Comparison of ENCODE assay signal across 15 cellular contexts in the genomic region with DNA sequence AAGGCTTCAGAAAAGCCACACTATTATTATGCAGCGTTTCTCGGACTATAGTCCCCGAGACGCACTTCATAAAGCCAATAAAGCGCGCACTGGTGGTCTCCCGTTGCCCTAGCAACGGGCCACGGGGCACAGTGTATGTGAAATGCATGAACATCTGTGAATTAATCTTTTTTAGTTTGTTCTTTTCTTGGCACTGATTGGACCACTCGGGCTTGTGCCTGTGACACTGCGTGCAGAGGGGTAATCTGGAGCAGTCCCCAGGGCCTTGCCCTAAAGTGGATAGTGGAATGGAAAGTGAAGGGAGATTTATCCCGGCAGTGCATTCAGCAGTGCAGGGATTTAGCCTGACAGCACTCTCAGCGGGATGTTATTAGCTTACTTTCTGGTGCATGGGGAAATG.
DNase-seq lines count a peak whose midpoint lies in the region; FAIRE-seq and TF ChIP-seq lines count a peak whose summit lies in the region.
"Had no signal": no experiment of that assay in that cellular context is flagged by ENCODE, and none has a peak within 500 bp of the region (broad histone marks: within the 10 kb centered on the region; RNA-seq: fewer than 3 reads in every experiment).

No MANE protein-coding gene starts in this region.

- no peak overlapping the region for H3K4ac ChIP-seq in H9 (ENCODE audit: low read depth, low read length)
- H3K4ac ChIP-seq in trophoblast cell (ENCODE audit: low read depth, low read length) = no peak overlapping the region

- no peak overlapping the region for H3K4me3 ChIP-seq in trophoblast cell (ENCODE audit: low read depth, low read length)

- H3K14ac ChIP-seq in H9 (ENCODE audit: insufficient read depth, low read length) = no peak overlapping the region
- no peak overlapping the region for H3K14ac ChIP-seq in trophoblast cell (ENCODE audit: low read length)

- H3K4me2 ChIP-seq in H9 (ENCODE audit: insufficient read depth, insufficient read length, low read length) (no peak overlapping the region), trophoblast cell (ENCODE audit: low read length) (no peak overlapping the region)
- H3K4me2 ChIP-seq: KMS-11 had no signal

- no peak overlapping the region for H2BK20ac ChIP-seq in H9 (ENCODE audit: low read depth, low read length, poor library complexity, severe bottlenecking)

- H4K91ac ChIP-seq in H9 (ENCODE audit: insufficient read length, low read depth, low read length) (no peak overlapping the region), trophoblast cell (ENCODE audit: low read depth, low read length) (no peak overlapping the region)

- no peaks in the 10 kb centered on the region for H3K9me3 ChIP-seq in H9 (ENCODE audit: control insufficient read depth, low read depth, low read length)
- no peaks in the 10 kb centered on the region for H3K9me3 ChIP-seq in trophoblast cell (ENCODE audit: insufficient read depth, low read depth, low read length)

- no peak overlapping the region for H2AFZ ChIP-seq in H9 (ENCODE audit: low read length)
- H2AFZ ChIP-seq in trophoblast cell (ENCODE audit: insufficient read depth, low read length, poor library complexity) = no peak overlapping the region

- H3T11ph ChIP-seq in H9 (ENCODE audit: low read length) = no peak overlapping the region

- H3K27ac Mint-ChIP-seq in H9 = peak overlapping the region in 2 of 3 experiments; percentile 42 to 78; a peak in 5 of 7 replicates
- H3K27ac Mint-ChIP-seq: activated naive CD4-positive, alpha-beta T cell treated with anti-CD3 and anti-CD28 coated beads, Interleukin-2, amount 50 U/mL, for 24 hours had no signal

- H4K12ac ChIP-seq in trophoblast cell (ENCODE audit: low read depth, low read length) = no peak overlapping the region

- no peaks in the 10 kb centered on the region for H4K20me1 ChIP-seq in H9 (ENCODE audit: control insufficient read depth, insufficient read depth, insufficient read length)

- H2BK12ac ChIP-seq in H9 (ENCODE audit: insufficient read length, low read depth, low read length) (no peak overlapping the region), trophoblast cell (ENCODE audit: low read length) (no peak overlapping the region)

- H3K79me2 ChIP-seq in H9 (ENCODE audit: insufficient read depth, low read length) = no peaks in the 10 kb centered on the region
- H3K79me2 ChIP-seq in trophoblast cell (ENCODE audit: control insufficient read depth, insufficient read depth, low read length, poor library complexity) = peaks cover 2% of the 10 kb centered on the region

- H3K4me1 Mint-ChIP-seq in H9 = peaks cover 57 to 75% of the 10 kb centered on the region in 2 experiments

- FAIRE-seq in HTR-8/SVneo (lab: Jason Lieb, UNC) = no peak

- no peaks in the 10 kb centered on the region for H3K36me3 Mint-ChIP-seq in H9 (ENCODE audit: insufficient read depth in 1 of 3, low read depth in 3 of 3)

- H3K27me3 ChIP-seq in H9 (ENCODE audit: insufficient read depth, low read length) (no peaks in the 10 kb centered on the region), trophoblast cell (ENCODE audit: insufficient read depth, low read length) (no peaks in the 10 kb centered on the region)

- H2BK120ac ChIP-seq in H9 (ENCODE audit: low read depth, low read length, poor library complexity, severe bottlenecking) (no peak overlapping the region), trophoblast cell (ENCODE audit: insufficient read depth, low read length, poor library complexity) (no peak overlapping the region)

- H3K9ac ChIP-seq in H9 (ENCODE audit: extremely low read depth, insufficient read length, low read length) (no peak overlapping the region), trophoblast cell (ENCODE audit: low read length) (no peak overlapping the region)
- H3K9ac ChIP-seq: KMS-11 had no signal

- no peak overlapping the region for H2BK15ac ChIP-seq in H9 (ENCODE audit: low read depth, low read length)

- H3K79me1 ChIP-seq in H9 (ENCODE audit: insufficient read depth, low read depth, low read length, poor library complexity, severe bottlenecking) (no peaks in the 10 kb centered on the region), trophoblast cell (ENCODE audit: low read length) (peaks cover 2% of the 10 kb centered on the region)

- H3K36me3 ChIP-seq in trophoblast cell (ENCODE audit: control insufficient read depth in 1 of 2, insufficient read depth in 2 of 2, low read length in 2 of 2) = peaks cover 4 to 5% of the 10 kb centered on the region in 2 experiments

- H3K18ac ChIP-seq in H9 (ENCODE audit: insufficient read length, low read depth, low read length) (no peak overlapping the region), trophoblast cell (ENCODE audit: low read length) (peak overlapping the region; percentile 56)

- WGBS in H9 (ENCODE audit: extremely low coverage, insufficient read length, low lambda C conversion rate) = no CpG with 5 or more reads among the region's 13 CpGs
- WGBS in trophoblast cell (ENCODE audit: extremely low coverage, insufficient coverage, insufficient read length) = no CpG with 5 or more reads among the region's 13 CpGs

- peaks cover 17% of the 10 kb centered on the region for H3K4me1 ChIP-seq in H9 (ENCODE audit: insufficient read depth, low read length)
- H3K4me1 ChIP-seq in trophoblast cell (ENCODE audit: control insufficient read depth in 1 of 2, insufficient read depth in 2 of 2, low read length in 2 of 2) = peaks cover 3 to 6% of the 10 kb centered on the region in 2 experiments

- H4K8ac ChIP-seq in H9 (replicated peaks; ENCODE audit: insufficient read length, low read depth, low read length) (no peak overlapping the region), trophoblast cell (ENCODE audit: low read depth, low read length) (no peak overlapping the region)

- H3K4me3 Mint-ChIP-seq in H9 = peak overlapping the region in 1 of 2 experiments; percentile 54; a peak in 3 of 5 replicates
- H3K4me3 Mint-ChIP-seq: activated naive CD4-positive, alpha-beta T cell treated with anti-CD3 and anti-CD28 coated beads, Interleukin-2, amount 50 U/mL, for 24 hours had no signal

- H3K27me3 Mint-ChIP-seq in H9 (ENCODE audit: low read depth) = no peaks in the 10 kb centered on the region
- H3K27me3 Mint-ChIP-seq: activated naive CD4-positive, alpha-beta T cell treated with anti-CD3 and anti-CD28 coated beads, Interleukin-2, amount 50 U/mL, for 24 hours had no signal

- H3K23me2 ChIP-seq in H9 (ENCODE audit: insufficient read length, low read depth, low read length, poor library complexity, severe bottlenecking) = no peaks in the 10 kb centered on the region

- CTCF ChIA-PET in GM10248 (lab: Yijun Ruan, JAX) = interaction anchor here (1.5 to 3.8 kb wide), 2 partner anchors 16 to 17 kb away, joined by 3 to 15 read pairs; no protein-coding TSS in a partner anchor

- H3K23ac ChIP-seq in H9 (ENCODE audit: insufficient read length, low read depth, low read length) (no peak overlapping the region), trophoblast cell (ENCODE audit: low read length) (no peak overlapping the region)

- H3K27ac ChIP-seq in H9 (ENCODE audit: insufficient read length, low read depth, low read length) = no peak overlapping the region
- H3K27ac ChIP-seq in trophoblast cell (ENCODE audit: low read depth, low read length) = no peak overlapping the region
- H3K27ac ChIP-seq: C4-2B, KMS-11 had no signal

- POLR2A ChIA-PET in GM10248 (lab: Yijun Ruan, JAX) = no interaction called here

- H2BK5ac ChIP-seq in H9 (ENCODE audit: insufficient read length, low read length) (no peak overlapping the region), trophoblast cell (ENCODE audit: low read depth, low read length, poor library complexity) (no peak overlapping the region)

- no peaks in the 10 kb centered on the region for H3K9me3 Mint-ChIP-seq in H9
- H3K9me3 Mint-ChIP-seq: activated naive CD4-positive, alpha-beta T cell treated with anti-CD3 and anti-CD28 coated beads, Interleukin-2, amount 50 U/mL, for 24 hours had no signal

- H2AK5ac ChIP-seq in H9 (ENCODE audit: insufficient read length, low read length) = no peak overlapping the region
- no peak overlapping the region for H2AK5ac ChIP-seq in trophoblast cell (ENCODE audit: low read length)

- no peak for TF ChIP-seq CTCF in H9 (conservative IDR thresholded peaks at IDR 0.05)
- TF ChIP-seq CTCF in GM10248 (IDR thresholded peaks at IDR 0.05; ENCODE audit: control extremely low read depth, extremely low read depth, low read depth, missing control alignments) = no peak

- H3K56ac ChIP-seq in H9 (ENCODE audit: insufficient read length, low read depth, low read length) = no peak overlapping the region

- no peak overlapping the region for H4K5ac ChIP-seq in H9 (ENCODE audit: insufficient read length, low read depth, low read length)

- no peak for DNase-seq in H9
- DNase-seq in NCI-H69 (lab: John Stamatoyannopoulos, UW) = peak; percentile 46
- peak; percentile 45 for DNase-seq in fibroblast of peridontal ligament (ENCODE audit: extremely low read depth)
- DNase-seq in trophoblast cell = no peak
- DNase-seq in superior temporal gyrus (ENCODE audit: extremely low spot score) = no peak
- DNase-seq in NOMO-1 treated with dmso at 0.1 percent for 144 hours (lab: John Stamatoyannopoulos, UW; ENCODE audit: unreplicated experiment) = no peak
- no peak for DNase-seq in GM10248 (ENCODE audit: extremely low spot score)
- no peak for DNase-seq in HTR-8/SVneo (ENCODE audit: insufficient read length, low spot score)
- DNase-seq: activated CD8-positive, alpha-beta memory T cell treated with anti-CD3 and anti-CD28 coated beads, Interleukin-2, amount 50 U/mL, for 4 hours; NCI-H187 treated with DMSO at 0.1 percent for 48 hours; stimulated activated CD4-positive, alpha-beta T cell treated with anti-CD3 and anti-CD28 coated beads, Interleukin-2, amount 100 ng/mL, for 48 hours; SW 1271 had no signal

Comparison
In these comparisons a context has a peak if more than half of its experiments do, and no peak if none do; other contexts are left out.
1. DNase-seq: peak in NCI-H69 (single experiment) and fibroblast of peridontal ligament (single experiment); none in H9 (single experiment), trophoblast cell (0 of 2), superior temporal gyrus (single experiment), NOMO-1 treated with dmso at 0.1 percent for 144 hours (single experiment), GM10248 (single experiment) and HTR-8/SVneo (single experiment).